In genomic region chr2:185687967-185688366, GRCh38 we compare ENCODE assay signal across 30 cellular contexts.
"Had no signal": no experiment of that assay in that cellular context is flagged by ENCODE, and none has a peak within 500 bp of the region (broad histone marks: within the 10 kb centered on the region; RNA-seq: fewer than 3 reads in every experiment).

No MANE protein-coding gene starts in this region.

- H3K36me3 ChIP-seq: heart right ventricle, lower lobe of right lung, neural progenitor cell, ovary, prostate gland, stomach, thyroid gland, transverse colon, upper lobe of right lung had no signal

- H3K4me1 ChIP-seq: heart right ventricle, lower lobe of right lung, neural progenitor cell, prostate gland, stomach, testis, thyroid gland, transverse colon, upper lobe of right lung had no signal

- H3K27ac Mint-ChIP-seq: mesothelial cell of epicardium; naive B cell; natural killer cell; nephron progenitor cell; neural progenitor cell; stimulated activated naive B cell treated with anti-CD40 and anti-IgM and Interleukin-4, amounts not matched to agents 10 μg/mL and 1 μg/mL and 100 μg/mL, for 72 hours had no signal

- H3K4me3 Mint-ChIP-seq: mesothelial cell of epicardium; naive B cell; natural killer cell; nephron progenitor cell; neural progenitor cell; stimulated activated naive B cell treated with anti-CD40 and anti-IgM and Interleukin-4, amounts not matched to agents 10 μg/mL and 1 μg/mL and 100 μg/mL, for 72 hours had no signal

- H3K9me3 ChIP-seq: lower lobe of right lung, ovary, prostate gland, testis, thyroid gland, transverse colon, upper lobe of right lung had no signal

- DNase-seq: heart right ventricle; islet precursor cell; left ventricle myocardium superior; lower lobe of right lung; mammary epithelial cell; mesenchymal stem cell; naive B cell; natural killer cell; nephron progenitor cell; ovary; retina; right cardiac atrium; stimulated activated CD4-positive, alpha-beta T cell treated with anti-CD3 and anti-CD28 coated beads, Interleukin-12 subunit alpha, Interleukin-12 subunit beta, amount 100 ng/mL, for 4 hours; stimulated activated CD4-positive, alpha-beta T cell treated with anti-CD3 and anti-CD28 coated beads, Interleukin-15, amount 100 ng/mL, for 24 hours; stimulated activated CD4-positive, alpha-beta T cell treated with anti-CD3 and anti-CD28 coated beads, Interleukin-2, amount 100 ng/mL, for 24 hours; stimulated activated CD4-positive, alpha-beta T cell treated with anti-CD3 and anti-CD28 coated beads, Interleukin-4, amount 100 ng/mL, for 1 hour; stimulated activated naive B cell treated with anti-CD40 and anti-IgM and Interleukin-4, amounts not matched to agents 10 μg/mL and 1 μg/mL and 100 μg/mL, for 72 hours; stimulated activated naive CD8-positive, alpha-beta T cell treated with anti-CD3 and anti-CD28 coated beads, Interleukin-15, Interleukin-2, amounts not matched to agents 100 U/mL and 50 U/mL, for 24 hours; stomach; testis; thyroid gland; transverse colon; upper lobe of right lung had no signal

- H3K4me3 ChIP-seq: heart right ventricle, hepatocyte, lower lobe of right lung, neural progenitor cell, ovary, prostate gland, skin epidermis, stomach, testis, thyroid gland, transverse colon, upper lobe of right lung had no signal

- ATAC-seq: heart right ventricle; left lobe of liver; left ventricle myocardium superior; lower lobe of right lung; natural killer cell; right cardiac atrium; sciatic nerve; stimulated activated naive B cell treated with anti-CD40 and anti-IgM and Interleukin-4, amounts not matched to agents 10 μg/mL and 1 μg/mL and 100 μg/mL, for 72 hours; stimulated activated naive CD8-positive, alpha-beta T cell treated with anti-CD3 and anti-CD28 coated beads, Interleukin-15, Interleukin-2, amounts not matched to agents 100 U/mL and 50 U/mL, for 24 hours; upper lobe of right lung had no signal

- H3K27me3 ChIP-seq: heart right ventricle, hepatocyte, neural progenitor cell, ovary, stomach, testis, thyroid gland, transverse colon, upper lobe of right lung had no signal

- H3K27me3 Mint-ChIP-seq: naive B cell; stimulated activated naive B cell treated with anti-CD40 and anti-IgM and Interleukin-4, amounts not matched to agents 10 μg/mL and 1 μg/mL and 100 μg/mL, for 72 hours had no signal

- H3K27ac ChIP-seq: heart right ventricle, hepatocyte, lower lobe of right lung, neural progenitor cell, ovary, prostate gland, skin epidermis, stomach, testis, thyroid gland, transverse colon, upper lobe of right lung had no signal

- H3K36me3 Mint-ChIP-seq: naive B cell; stimulated activated naive B cell treated with anti-CD40 and anti-IgM and Interleukin-4, amounts not matched to agents 10 μg/mL and 1 μg/mL and 100 μg/mL, for 72 hours had no signal

- H3K4me1 Mint-ChIP-seq: mesothelial cell of epicardium; naive B cell; natural killer cell; stimulated activated naive B cell treated with anti-CD40 and anti-IgM and Interleukin-4, amounts not matched to agents 10 μg/mL and 1 μg/mL and 100 μg/mL, for 72 hours had no signal
